10 cellular contexts compared by ENCODE assay signal in genomic region chr18:65725421-65726050, GRCh38. TPM values are rescaled to one million over a fixed set of nuclear protein-coding genes. Genes with fewer than 3 reads are reported as not detected.
DNase-seq lines count a peak whose midpoint lies in the region; ATAC-seq and TF ChIP-seq lines count a peak whose summit lies in the region.
"Had no signal": no experiment of that assay in that cellular context is flagged by ENCODE, and none has a peak within 500 bp of the region (broad histone marks: within the 10 kb centered on the region; RNA-seq: fewer than 3 reads in every experiment).

No MANE protein-coding gene starts in this region.

- TF ChIP-seq CTCF in GM12873 (IDR thresholded peaks at IDR 0.05; ENCODE audit: insufficient read depth, low read depth, low read length, missing control alignments) (peak; percentile 32), VCaP (conservative IDR thresholded peaks at IDR 0.05) (peak; percentile 87), mucosa of descending colon (IDR thresholded peaks at IDR 0.05) (no peak), HFFc6 (IDR thresholded peaks at IDR 0.05) (no peak)

- no peak overlapping the region for H3K27ac ChIP-seq in VCaP
- H3K27ac ChIP-seq: uterus had no signal

- no peaks in the 10 kb centered on the region; the same call in 1 of the 2 replicates for H3K27me3 Mint-ChIP-seq in HFFc6 (ENCODE audit: insufficient read depth)
- no peaks in the 10 kb centered on the region for H3K27me3 Mint-ChIP-seq in activated CD4-positive, alpha-beta memory T cell treated with anti-CD3 and anti-CD28 coated beads, Interleukin-2, amount 10 ng/mL, durations not matched to agents 7 days and 5 days
- no peaks in the 10 kb centered on the region for H3K27me3 Mint-ChIP-seq in naive thymus-derived CD8-positive, alpha-beta T cell
- H3K27me3 Mint-ChIP-seq: activated naive CD8-positive, alpha-beta T cell had no signal

- intact Hi-C loops in mucosa of descending colon (cut with DNase I, micrococcal nuclease): loop anchor here in 1 of 2 donors (10.0 kb wide), 1 partner anchor 319 kb away; no protein-coding TSS in a partner anchor

- peaks cover 20% of the 10 kb centered on the region for H3K9me3 Mint-ChIP-seq in HFFc6
- peaks cover 2% of the 10 kb centered on the region for H3K9me3 Mint-ChIP-seq in activated CD4-positive, alpha-beta memory T cell treated with anti-CD3 and anti-CD28 coated beads, Interleukin-2, amount 10 ng/mL, durations not matched to agents 7 days and 5 days
- peaks cover 0 to 17% (median 3%) of the 10 kb centered on the region in 9 donors for H3K9me3 Mint-ChIP-seq in naive thymus-derived CD8-positive, alpha-beta T cell

- H3K27ac Mint-ChIP-seq in HFFc6: no peak overlapping the region
- H3K27ac Mint-ChIP-seq in activated CD4-positive, alpha-beta memory T cell treated with anti-CD3 and anti-CD28 coated beads, Interleukin-2, amount 10 ng/mL, durations not matched to agents 7 days and 5 days: no peak overlapping the region
- no peak overlapping the region for H3K27ac Mint-ChIP-seq in naive thymus-derived CD8-positive, alpha-beta T cell
- H3K27ac Mint-ChIP-seq: activated naive CD8-positive, alpha-beta T cell had no signal

- peak; percentile 62 for ATAC-seq in mucosa of descending colon
- ATAC-seq in naive thymus-derived CD8-positive, alpha-beta T cell: no peak

- no peaks in the 10 kb centered on the region for H3K36me3 Mint-ChIP-seq in HFFc6 (ENCODE audit: low read depth)
- no peaks in the 10 kb centered on the region for H3K36me3 Mint-ChIP-seq in activated CD4-positive, alpha-beta memory T cell treated with anti-CD3 and anti-CD28 coated beads, Interleukin-2, amount 10 ng/mL, durations not matched to agents 7 days and 5 days (ENCODE audit: low read depth)
- no peaks in the 10 kb centered on the region for H3K36me3 Mint-ChIP-seq in naive thymus-derived CD8-positive, alpha-beta T cell
- H3K36me3 Mint-ChIP-seq: activated naive CD8-positive, alpha-beta T cell had no signal

- H3K4me3 ChIP-seq in mucosa of descending colon: no peak overlapping the region
- H3K4me3 ChIP-seq: uterus had no signal

- peak; percentile 19 for DNase-seq in NCI-H1105 (lab: John Stamatoyannopoulos, UW)
- DNase-seq in mucosa of descending colon: peak in 2 of 3 donors; percentile 61 to 69
- no peak for DNase-seq in OCI-M2 (lab: John Stamatoyannopoulos, UW; ENCODE audit: unreplicated experiment)
- no peak for DNase-seq in HFFc6
- DNase-seq in activated CD4-positive, alpha-beta memory T cell treated with anti-CD3 and anti-CD28 coated beads, Interleukin-2, amount 10 ng/mL, durations not matched to agents 7 days and 5 days: no peak
- no peak for DNase-seq in naive thymus-derived CD8-positive, alpha-beta T cell
- DNase-seq: uterus had no signal

- H3K36me3 ChIP-seq in mucosa of descending colon (ENCODE audit: low read depth): no peaks in the 10 kb centered on the region
- H3K36me3 ChIP-seq: uterus had no signal

- H3K4me1 Mint-ChIP-seq in HFFc6 (ENCODE audit: low read depth): no peaks in the 10 kb centered on the region
- no peaks in the 10 kb centered on the region for H3K4me1 Mint-ChIP-seq in activated CD4-positive, alpha-beta memory T cell treated with anti-CD3 and anti-CD28 coated beads, Interleukin-2, amount 10 ng/mL, durations not matched to agents 7 days and 5 days
- no peaks in the 10 kb centered on the region for H3K4me1 Mint-ChIP-seq in naive thymus-derived CD8-positive, alpha-beta T cell

- no peak overlapping the region for H3K4me3 Mint-ChIP-seq in HFFc6
- H3K4me3 Mint-ChIP-seq in activated CD4-positive, alpha-beta memory T cell treated with anti-CD3 and anti-CD28 coated beads, Interleukin-2, amount 10 ng/mL, durations not matched to agents 7 days and 5 days: no peak overlapping the region
- no peak overlapping the region for H3K4me3 Mint-ChIP-seq in naive thymus-derived CD8-positive, alpha-beta T cell
- H3K4me3 Mint-ChIP-seq: activated naive CD8-positive, alpha-beta T cell had no signal

- POLR2A ChIA-PET in activated CD4-positive, alpha-beta memory T cell treated with anti-CD3 and anti-CD28 coated beads, Interleukin-2, amount 10 ng/mL, durations not matched to agents 7 days and 5 days (lab: Charles Lee): no interaction called here
- POLR2A ChIA-PET in naive thymus-derived CD8-positive, alpha-beta T cell (lab: Charles Lee): no interaction called here

- no peaks in the 10 kb centered on the region for H3K4me1 ChIP-seq in mucosa of descending colon (ENCODE audit: low read depth)
- H3K4me1 ChIP-seq: uterus had no signal

- CTCF ChIA-PET in activated CD4-positive, alpha-beta memory T cell treated with anti-CD3 and anti-CD28 coated beads, Interleukin-2, amount 10 ng/mL, durations not matched to agents 7 days and 5 days (lab: Charles Lee): no interaction called here

- no peaks in the 10 kb centered on the region for H3K9me3 ChIP-seq in mucosa of descending colon
- H3K9me3 ChIP-seq: uterus had no signal

RNA-seq across cellular contexts. Expression of gene CDH7, which starts 25.3 kb away (rescaled TPM):
- not detected for total RNA-seq in mucosa of descending colon
- not detected for total RNA-seq in HFFc6 (2021; fragmentation: NEBNext Ultra II Directional; extraction: Animal tissue kit (Norgen Biotek cat#: 25700))
- not detected for total RNA-seq in activated CD4-positive, alpha-beta memory T cell treated with anti-CD3 and anti-CD28 coated beads, Interleukin-2, amount 10 ng/mL, durations not matched to agents 7 days and 5 days
- total RNA-seq in naive thymus-derived CD8-positive, alpha-beta T cell: not detected
- not detected for polyA plus RNA-seq in naive thymus-derived CD8-positive, alpha-beta T cell

Comparison
In these comparisons a context has a peak if more than half of its experiments do, and no peak if none do; other contexts are left out.
1. CTCF ChIP-seq: peak in GM12873 (single experiment) and VCaP (single experiment); none in mucosa of descending colon (single experiment) and HFFc6 (single experiment).
2. DNase-seq: peak in NCI-H1105 (single experiment) and mucosa of descending colon (2 of 3); none in OCI-M2 (single experiment), HFFc6 (single experiment), activated CD4-positive, alpha-beta memory T cell treated with anti-CD3 and anti-CD28 coated beads, Interleukin-2, amount 10 ng/mL, durations not matched to agents 7 days and 5 days (single experiment) and naive thymus-derived CD8-positive, alpha-beta T cell (0 of 10).